ENCODE assay signal across 1 cellular context in the genomic region with DNA sequence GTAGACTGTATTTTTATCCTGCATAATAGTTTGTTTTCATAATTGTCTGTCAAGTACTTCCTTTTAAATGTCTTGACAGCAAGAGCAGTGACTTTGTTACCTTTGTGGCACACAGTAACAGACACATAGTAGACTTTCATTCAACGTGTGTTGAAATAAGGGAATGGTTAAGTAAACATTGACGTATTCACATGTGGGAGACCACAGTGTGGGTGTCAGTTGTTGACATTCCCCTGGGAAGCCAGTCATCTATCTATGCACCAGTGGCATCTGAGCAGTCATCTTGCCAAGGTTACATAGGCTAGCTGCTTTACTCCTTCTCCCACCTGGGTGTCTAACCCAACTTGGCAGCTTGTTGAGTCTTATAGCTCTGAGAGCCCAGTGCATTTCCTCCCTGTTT.
TF ChIP-seq lines count a peak whose summit lies in the region.

No MANE protein-coding gene starts in this region.

TF ChIP-seq in HCT116, 20 proteins besides CTCF, POLR2A, EP300 and RAD21 (continued from another document):
- TF ChIP-seq, protein P1, sequence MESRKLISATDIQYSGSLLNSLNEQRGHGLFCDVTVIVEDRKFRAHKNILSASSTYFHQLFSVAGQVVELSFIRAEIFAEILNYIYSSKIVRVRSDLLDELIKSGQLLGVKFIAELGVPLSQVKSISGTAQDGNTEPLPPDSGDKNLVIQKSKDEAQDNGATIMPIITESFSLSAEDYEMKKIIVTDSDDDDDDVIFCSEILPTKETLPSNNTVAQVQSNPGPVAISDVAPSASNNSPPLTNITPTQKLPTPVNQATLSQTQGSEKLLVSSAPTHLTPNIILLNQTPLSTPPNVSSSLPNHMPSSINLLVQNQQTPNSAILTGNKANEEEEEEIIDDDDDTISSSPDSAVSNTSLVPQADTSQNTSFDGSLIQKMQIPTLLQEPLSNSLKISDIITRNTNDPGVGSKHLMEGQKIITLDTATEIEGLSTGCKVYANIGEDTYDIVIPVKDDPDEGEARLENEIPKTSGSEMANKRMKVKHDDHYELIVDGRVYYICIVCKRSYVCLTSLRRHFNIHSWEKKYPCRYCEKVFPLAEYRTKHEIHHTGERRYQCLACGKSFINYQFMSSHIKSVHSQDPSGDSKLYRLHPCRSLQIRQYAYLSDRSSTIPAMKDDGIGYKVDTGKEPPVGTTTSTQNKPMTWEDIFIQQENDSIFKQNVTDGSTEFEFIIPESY (IDR thresholded peaks at IDR 0.05; ENCODE audit: extremely low read depth, insufficient replicate concordance, low read length): no peak
- TF ChIP-seq POLR2AphosphoS5 (IDR thresholded peaks at IDR 0.05; ENCODE audit: low read depth, low read length): no peak
- TF ChIP-seq ZFX (IDR thresholded peaks at IDR 0.05): no peak
- TF ChIP-seq, protein P2, sequence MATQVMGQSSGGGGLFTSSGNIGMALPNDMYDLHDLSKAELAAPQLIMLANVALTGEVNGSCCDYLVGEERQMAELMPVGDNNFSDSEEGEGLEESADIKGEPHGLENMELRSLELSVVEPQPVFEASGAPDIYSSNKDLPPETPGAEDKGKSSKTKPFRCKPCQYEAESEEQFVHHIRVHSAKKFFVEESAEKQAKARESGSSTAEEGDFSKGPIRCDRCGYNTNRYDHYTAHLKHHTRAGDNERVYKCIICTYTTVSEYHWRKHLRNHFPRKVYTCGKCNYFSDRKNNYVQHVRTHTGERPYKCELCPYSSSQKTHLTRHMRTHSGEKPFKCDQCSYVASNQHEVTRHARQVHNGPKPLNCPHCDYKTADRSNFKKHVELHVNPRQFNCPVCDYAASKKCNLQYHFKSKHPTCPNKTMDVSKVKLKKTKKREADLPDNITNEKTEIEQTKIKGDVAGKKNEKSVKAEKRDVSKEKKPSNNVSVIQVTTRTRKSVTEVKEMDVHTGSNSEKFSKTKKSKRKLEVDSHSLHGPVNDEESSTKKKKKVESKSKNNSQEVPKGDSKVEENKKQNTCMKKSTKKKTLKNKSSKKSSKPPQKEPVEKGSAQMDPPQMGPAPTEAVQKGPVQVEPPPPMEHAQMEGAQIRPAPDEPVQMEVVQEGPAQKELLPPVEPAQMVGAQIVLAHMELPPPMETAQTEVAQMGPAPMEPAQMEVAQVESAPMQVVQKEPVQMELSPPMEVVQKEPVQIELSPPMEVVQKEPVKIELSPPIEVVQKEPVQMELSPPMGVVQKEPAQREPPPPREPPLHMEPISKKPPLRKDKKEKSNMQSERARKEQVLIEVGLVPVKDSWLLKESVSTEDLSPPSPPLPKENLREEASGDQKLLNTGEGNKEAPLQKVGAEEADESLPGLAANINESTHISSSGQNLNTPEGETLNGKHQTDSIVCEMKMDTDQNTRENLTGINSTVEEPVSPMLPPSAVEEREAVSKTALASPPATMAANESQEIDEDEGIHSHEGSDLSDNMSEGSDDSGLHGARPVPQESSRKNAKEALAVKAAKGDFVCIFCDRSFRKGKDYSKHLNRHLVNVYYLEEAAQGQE (IDR thresholded peaks at IDR 0.05; ENCODE audit: low read depth): no peak
- no peak for TF ChIP-seq FOSL1 (IDR thresholded peaks at IDR 0.05; ENCODE audit: low read depth)
- TF ChIP-seq SP1 (IDR thresholded peaks at IDR 0.05; ENCODE audit: low read depth): no peak
- TF ChIP-seq CEBPB (IDR thresholded peaks at IDR 0.05; ENCODE audit: low read depth): no peak
- no peak for TF ChIP-seq CBX3 (IDR thresholded peaks at IDR 0.05; ENCODE audit: low read depth)
- no peak for TF ChIP-seq YY1 (IDR thresholded peaks at IDR 0.05; ENCODE audit: extremely low read depth, insufficient replicate concordance, low read depth, low read length)
- TF ChIP-seq, protein P3, sequence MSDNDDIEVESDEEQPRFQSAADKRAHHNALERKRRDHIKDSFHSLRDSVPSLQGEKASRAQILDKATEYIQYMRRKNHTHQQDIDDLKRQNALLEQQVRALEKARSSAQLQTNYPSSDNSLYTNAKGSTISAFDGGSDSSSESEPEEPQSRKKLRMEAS (IDR thresholded peaks at IDR 0.05): no peak
